ENCODE assay signal across 10 cellular contexts in genomic region chr14:85532570-85532969, GRCh38. TPM values are rescaled to one million over a fixed set of nuclear protein-coding genes. Genes with fewer than 3 reads are reported as not detected.
DNase-seq lines count a peak whose midpoint lies in the region; ATAC-seq, FAIRE-seq and TF ChIP-seq lines count a peak whose summit lies in the region.
"Had no signal": no experiment of that assay in that cellular context is flagged by ENCODE, and none has a peak within 500 bp of the region (broad histone marks: within the 10 kb centered on the region; RNA-seq: fewer than 3 reads in every experiment).

No MANE protein-coding gene starts in this region.

- H3K4me1 Mint-ChIP-seq in neural crest cell = peaks cover 82% of the 10 kb centered on the region

- peak overlapping the region; percentile 65 for H3K27ac Mint-ChIP-seq in neural crest cell (ENCODE audit: unreplicated experiment)
- H3K27ac Mint-ChIP-seq: CD4-positive, CD25-positive, alpha-beta regulatory T cell had no signal

- no peak for TF ChIP-seq CTCF in left ventricle myocardium inferior (IDR thresholded peaks at IDR 0.05; ENCODE audit: borderline replicate concordance)
- no peak for TF ChIP-seq CTCF in epithelial cell of esophagus (IDR thresholded peaks at IDR 0.05; ENCODE audit: insufficient read depth, low read depth, low read length, missing control alignments)
- TF ChIP-seq CTCF in neural crest cell (conservative IDR thresholded peaks at IDR 0.05) = no peak

- H2AFZ ChIP-seq in Karpas-422 (ENCODE audit: low read length) = no peak overlapping the region

- no peak overlapping the region for H3K4me2 ChIP-seq in Karpas-422 (ENCODE audit: low read depth, low read length, poor library complexity, severe bottlenecking)

- no peaks in the 10 kb centered on the region for H4K20me1 ChIP-seq in Karpas-422 (ENCODE audit: insufficient read depth, low read depth, low read length)

- H3K79me2 ChIP-seq in Karpas-422 (ENCODE audit: low read length) = no peaks in the 10 kb centered on the region

- H3K9me3 ChIP-seq in left ventricle myocardium inferior (replicated peaks) (no peaks in the 10 kb centered on the region), aorta (ENCODE audit: control insufficient read depth, low read length) (no peaks in the 10 kb centered on the region), Karpas-422 (ENCODE audit: low read length) (peaks cover 37% of the 10 kb centered on the region)

- peak overlapping the region; percentile 63 for H3K27ac ChIP-seq in left ventricle myocardium inferior (replicated peaks)
- H3K27ac ChIP-seq in aorta (ENCODE audit: low read depth in 1 of 2, low read length in 2 of 2) = no peak overlapping the region
- H3K27ac ChIP-seq in Karpas-422 (ENCODE audit: low read length) = no peak overlapping the region

- H3K4me3 ChIP-seq in left ventricle myocardium inferior (peak overlapping the region; percentile 73), epithelial cell of esophagus (ENCODE audit: low read length) (peak overlapping the region; percentile 88), aorta (ENCODE audit: low read length in 2 of 2) (peak overlapping the region; percentile 53 to 57), Karpas-422 (ENCODE audit: low read length) (no peak overlapping the region)

- H3K27me3 Mint-ChIP-seq in neural crest cell (ENCODE audit: low read depth) = peaks cover 88% of the 10 kb centered on the region

- no peak for FAIRE-seq in urothelium cell line (lab: Jason Lieb, UNC)
- FAIRE-seq: frontal cortex had no signal

- no peak for ATAC-seq in Right ventricle myocardium inferior
- no peak for ATAC-seq in aorta (ENCODE audit: low FRiP score)

- H3K4me1 ChIP-seq in left ventricle myocardium inferior (peaks cover 61% of the 10 kb centered on the region), aorta (ENCODE audit: control insufficient read depth in 1 of 2, insufficient read depth in 2 of 2, low read length in 2 of 2) (no peaks in the 10 kb centered on the region), Karpas-422 (ENCODE audit: low read length) (no peaks in the 10 kb centered on the region)

- intact Hi-C loops in left ventricle myocardium inferior (cut with micrococcal nuclease) (no loop called here), Right ventricle myocardium inferior (cut with DNase I) (no loop called here), aorta (cut with DNase I) (loop anchor here in 1 of 2 donors (10.0 kb wide), 1 partner anchor 338 kb away; no protein-coding TSS in a partner anchor)

- no peaks in the 10 kb centered on the region for H3K9me2 ChIP-seq in Karpas-422 (replicated peaks; ENCODE audit: insufficient read depth, low read length)

- 1% methylated on average over 6 of the region's 6 CpGs for WGBS in aorta, 2 donors

- H3K9me3 Mint-ChIP-seq in neural crest cell = no peaks in the 10 kb centered on the region

- DNase-seq in left ventricle myocardium inferior (no peak), Right ventricle myocardium inferior (ENCODE audit: missing footprints) (no peak), epithelial cell of esophagus (ENCODE audit: low read depth) (no peak), neural crest cell (ENCODE audit: low read depth, low spot score) (no peak), aorta (no peak), Karpas-422 (no peak), COLO668 (lab: John Stamatoyannopoulos, UW; ENCODE audit: unreplicated experiment) (no peak), urothelium cell line (ENCODE audit: low spot score) (no peak)

- H3K4me3 Mint-ChIP-seq in neural crest cell = peak overlapping the region; percentile 94

- no peaks in the 10 kb centered on the region for H3K36me3 Mint-ChIP-seq in neural crest cell (ENCODE audit: low read depth)
- H3K36me3 Mint-ChIP-seq: CD4-positive, CD25-positive, alpha-beta regulatory T cell had no signal

- H3K36me3 ChIP-seq in left ventricle myocardium inferior (no peaks in the 10 kb centered on the region), aorta (ENCODE audit: control insufficient read depth in 1 of 2, insufficient read depth in 2 of 2, low read length in 1 of 2) (no peaks in the 10 kb centered on the region), Karpas-422 (ENCODE audit: insufficient read depth, low read length) (no peaks in the 10 kb centered on the region)

- H3K27me3 ChIP-seq in left ventricle myocardium inferior (ENCODE audit: low read depth) (peaks cover 74% of the 10 kb centered on the region), aorta (ENCODE audit: control insufficient read depth in 1 of 2, insufficient read depth in 2 of 2, low read length in 1 of 2) (no peaks in the 10 kb centered on the region), Karpas-422 (ENCODE audit: low read length) (no peaks in the 10 kb centered on the region)

- no peak overlapping the region for H3K9ac ChIP-seq in Karpas-422 (ENCODE audit: low read length)

RNA-seq across cellular contexts. Expression of gene FLRT2, which starts 2.6 kb away (rescaled TPM):
- total RNA-seq in left ventricle myocardium inferior (4.7 TPM), Right ventricle myocardium inferior (3.4 TPM), neural crest cell (13.5 and 14.9 TPM in 2 replicates), aorta (10 to 100 TPM; 21.2 to 91.4 TPM)
- polyA plus RNA-seq in aorta = 1 to 10 TPM in 1 of 2 donors, under 1 TPM in 1; 0.46 to 6.8 TPM
- not detected in 2 replicates for total RNA-seq in Karpas-422 (2014; rRNA removed; shearing (Covaris generic); ENCODE audit: low replicate concordance)
- total RNA-seq: CD4-positive, CD25-positive, alpha-beta regulatory T cell had no signal
- polyA plus RNA-seq: CD4-positive, CD25-positive, alpha-beta regulatory T cell had no signal
